In the genomic region with DNA sequence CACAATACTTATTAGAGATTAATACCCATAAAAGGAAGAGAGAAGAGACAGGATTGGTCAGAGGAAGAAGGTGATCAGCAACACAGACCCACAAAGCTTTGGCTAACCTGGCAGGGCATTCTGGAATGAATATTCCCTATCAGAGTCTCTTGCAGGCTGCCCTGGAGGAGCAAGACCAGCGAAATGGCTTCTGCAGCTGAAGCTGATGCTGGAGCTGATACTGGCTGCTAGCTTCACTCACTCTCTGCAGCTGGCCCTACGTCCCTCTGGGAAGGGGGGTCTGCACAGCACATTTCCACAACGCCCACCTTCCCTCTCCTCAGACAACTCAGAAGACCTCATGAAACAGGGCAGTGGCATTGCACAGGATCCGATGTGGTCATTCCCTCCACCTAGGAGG, we compare ENCODE assay signal across 1 cellular context.
TF ChIP-seq lines count a peak whose summit lies in the region.

No MANE protein-coding gene starts in this region.

TF ChIP-seq in IMR-90, 13 proteins besides CTCF, POLR2A, EP300 and RAD21:
- TF ChIP-seq FOS (IDR thresholded peaks at IDR 0.05; ENCODE audit: low read depth, low read length) (no peak), CHD1 (IDR thresholded peaks at IDR 0.05; ENCODE audit: low read depth, low read length) (no peak), SMC3 (IDR thresholded peaks at IDR 0.05; ENCODE audit: low read depth, low read length) (no peak), BHLHE40 (IDR thresholded peaks at IDR 0.05; ENCODE audit: low read depth, low read length) (no peak), MAFK (IDR thresholded peaks at IDR 0.05; ENCODE audit: low read depth, low read length) (no peak), MAZ (IDR thresholded peaks at IDR 0.05; ENCODE audit: borderline replicate concordance, low read depth, low read length) (no peak), NFE2L2 (IDR thresholded peaks at IDR 0.05; ENCODE audit: low read depth, low read length) (no peak), CEBPB (IDR thresholded peaks at IDR 0.05; ENCODE audit: low read depth, low read length) (no peak), MXI1 (IDR thresholded peaks at IDR 0.05; ENCODE audit: borderline replicate concordance, low read depth, low read length) (no peak), RCOR1 (IDR thresholded peaks at IDR 0.05; ENCODE audit: insufficient replicate concordance, low read length) (no peak), RFX5 (IDR thresholded peaks at IDR 0.05; ENCODE audit: low read depth, low read length) (no peak)
- TF ChIP-seq, protein P1, sequence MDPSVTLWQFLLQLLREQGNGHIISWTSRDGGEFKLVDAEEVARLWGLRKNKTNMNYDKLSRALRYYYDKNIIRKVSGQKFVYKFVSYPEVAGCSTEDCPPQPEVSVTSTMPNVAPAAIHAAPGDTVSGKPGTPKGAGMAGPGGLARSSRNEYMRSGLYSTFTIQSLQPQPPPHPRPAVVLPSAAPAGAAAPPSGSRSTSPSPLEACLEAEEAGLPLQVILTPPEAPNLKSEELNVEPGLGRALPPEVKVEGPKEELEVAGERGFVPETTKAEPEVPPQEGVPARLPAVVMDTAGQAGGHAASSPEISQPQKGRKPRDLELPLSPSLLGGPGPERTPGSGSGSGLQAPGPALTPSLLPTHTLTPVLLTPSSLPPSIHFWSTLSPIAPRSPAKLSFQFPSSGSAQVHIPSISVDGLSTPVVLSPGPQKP (IDR thresholded peaks at IDR 0.05; ENCODE audit: borderline replicate concordance, low read depth, low read length), result no peak
- TF ChIP-seq, protein P2, sequence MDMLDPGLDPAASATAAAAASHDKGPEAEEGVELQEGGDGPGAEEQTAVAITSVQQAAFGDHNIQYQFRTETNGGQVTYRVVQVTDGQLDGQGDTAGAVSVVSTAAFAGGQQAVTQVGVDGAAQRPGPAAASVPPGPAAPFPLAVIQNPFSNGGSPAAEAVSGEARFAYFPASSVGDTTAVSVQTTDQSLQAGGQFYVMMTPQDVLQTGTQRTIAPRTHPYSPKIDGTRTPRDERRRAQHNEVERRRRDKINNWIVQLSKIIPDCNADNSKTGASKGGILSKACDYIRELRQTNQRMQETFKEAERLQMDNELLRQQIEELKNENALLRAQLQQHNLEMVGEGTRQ (IDR thresholded peaks at IDR 0.05; ENCODE audit: low read depth, low read length), result no peak
TF ChIP-seq in IMR-90: peak in this region for 0.
